Comparison of ENCODE assay signal across 10 cellular contexts in genomic region chr2:108396845-108397244, GRCh38. TPM values are rescaled to one million over a fixed set of nuclear protein-coding genes. Genes with fewer than 3 reads are reported as not detected.
DNase-seq lines count a peak whose midpoint lies in the region; ATAC-seq and TF ChIP-seq lines count a peak whose summit lies in the region.
"Had no signal": no experiment of that assay in that cellular context is flagged by ENCODE, and none has a peak within 500 bp of the region (broad histone marks: within the 10 kb centered on the region; RNA-seq: fewer than 3 reads in every experiment).

No MANE protein-coding gene starts in this region.

- H3K27ac ChIP-seq in endodermal cell (ENCODE audit: low read depth, low read length) = no peak overlapping the region

- CTCF ChIA-PET in BJ (lab: Yijun Ruan, JAX) = interaction anchor here (0.8 to 1.5 kb wide), 7 partner anchors 9 to 240 kb away, joined by 3 to 5 read pairs (median 4); no protein-coding TSS in a partner anchor

- H3K4me3 ChIP-seq in BJ (ENCODE audit: low read depth, low read length) (no peak overlapping the region), endodermal cell (ENCODE audit: low read length) (no peak overlapping the region)

- peaks cover 2% of the 10 kb centered on the region for H3K4me1 Mint-ChIP-seq in endodermal cell
- H3K4me1 Mint-ChIP-seq in stimulated activated naive CD8-positive, alpha-beta T cell treated with anti-CD3 and anti-CD28 coated beads, Interleukin-15, amount 100 ng/mL, for 72 hours = no peaks in the 10 kb centered on the region

- TF ChIP-seq CTCF in BJ (IDR thresholded peaks at IDR 0.05; ENCODE audit: insufficient read depth, low read depth, low read length) = peak; percentile 55
- peak; percentile 42 for TF ChIP-seq CTCF in GM12872 (IDR thresholded peaks at IDR 0.05; ENCODE audit: insufficient read depth, low read depth, low read length)
- peak; percentile 61 for TF ChIP-seq CTCF in endodermal cell (conservative IDR thresholded peaks at IDR 0.05)

- peaks cover 21% of the 10 kb centered on the region for H3K9me3 ChIP-seq in endodermal cell (ENCODE audit: control insufficient read depth, low read length)

- H3K4me3 Mint-ChIP-seq in endodermal cell = no peak overlapping the region
- no peak overlapping the region for H3K4me3 Mint-ChIP-seq in stimulated activated naive CD8-positive, alpha-beta T cell treated with anti-CD3 and anti-CD28 coated beads, Interleukin-15, amount 100 ng/mL, for 72 hours

- no peaks in the 10 kb centered on the region for H3K36me3 ChIP-seq in BJ (ENCODE audit: control insufficient read depth, insufficient read depth, low read length)
- H3K36me3 ChIP-seq in endodermal cell (ENCODE audit: control insufficient read depth, insufficient read depth, low read length) = no peaks in the 10 kb centered on the region

- H3K27me3 ChIP-seq in BJ (ENCODE audit: control insufficient read depth, insufficient read depth, low read length) = no peaks in the 10 kb centered on the region
- no peaks in the 10 kb centered on the region for H3K27me3 ChIP-seq in endodermal cell (ENCODE audit: control insufficient read depth, insufficient read depth, low read length, poor library complexity, severe bottlenecking)

- peaks cover 49% of the 10 kb centered on the region for H3K9me3 Mint-ChIP-seq in endodermal cell
- H3K9me3 Mint-ChIP-seq in stimulated activated naive CD8-positive, alpha-beta T cell treated with anti-CD3 and anti-CD28 coated beads, Interleukin-15, amount 100 ng/mL, for 72 hours = peaks cover 24 to 50% of the 10 kb centered on the region in 2 donors

- no peaks in the 10 kb centered on the region for H3K27me3 Mint-ChIP-seq in endodermal cell (ENCODE audit: insufficient read depth)
- peaks cover 4% of the 10 kb centered on the region for H3K27me3 Mint-ChIP-seq in stimulated activated naive CD8-positive, alpha-beta T cell treated with anti-CD3 and anti-CD28 coated beads, Interleukin-15, amount 100 ng/mL, for 72 hours

- no peak overlapping the region for H3K27ac Mint-ChIP-seq in endodermal cell
- no peak overlapping the region for H3K27ac Mint-ChIP-seq in stimulated activated naive CD8-positive, alpha-beta T cell treated with anti-CD3 and anti-CD28 coated beads, Interleukin-15, amount 100 ng/mL, for 72 hours

- 79 to 83% methylated on average over 1 to 3 of the region's 3 CpGs for WGBS in endodermal cell (ENCODE audit: insufficient coverage in 1 of 2, insufficient read length in 1 of 2), 2 experiments

- ATAC-seq in stimulated activated naive CD8-positive, alpha-beta T cell treated with anti-CD3 and anti-CD28 coated beads, Interleukin-15, amount 100 ng/mL, for 72 hours = no peak
- ATAC-seq in GM21717 (IDR thresholded peaks at IDR 0.05; ENCODE audit: unreplicated experiment) (no peak), HG03432 (IDR thresholded peaks at IDR 0.05; ENCODE audit: unreplicated experiment) (no peak)

- DNase-seq in BJ (ENCODE audit: low read depth) (no peak), NOMO-1 treated with DMSO at 0.1 percent for 48 hours (lab: John Stamatoyannopoulos, UW; ENCODE audit: unreplicated experiment) (peak; percentile 24), endodermal cell (peak; percentile 83), T1000 (lab: John Stamatoyannopoulos, UW) (no peak)
- DNase-seq in stimulated activated naive CD8-positive, alpha-beta T cell treated with anti-CD3 and anti-CD28 coated beads, Interleukin-15, amount 100 ng/mL, for 72 hours = no peak
- DNase-seq: activated CD4-positive, alpha-beta T cell treated with anti-CD3 and anti-CD28 coated beads for 1 hour; NCI-H1930 had no signal

- POLR2A ChIA-PET in BJ (lab: Charles Lee) = no interaction called here

- H3K9ac ChIP-seq in endodermal cell (ENCODE audit: extremely low read depth, low read length, poor library complexity, severe bottlenecking) = no peak overlapping the region

- peaks cover 9% of the 10 kb centered on the region for H3K36me3 Mint-ChIP-seq in endodermal cell (ENCODE audit: low read depth)

- H3K4me1 ChIP-seq in endodermal cell (ENCODE audit: control insufficient read depth, insufficient read depth, low read length) = no peaks in the 10 kb centered on the region

RNA-seq across cellular contexts. Expression of gene SULT1C4, which starts 19.1 kb away (rescaled TPM):
- 0.05 TPM in 1 of 2 replicates, not detected in the other for polyA plus RNA-seq in BJ (2011; rRNA removed)
- polyA minus RNA-seq in BJ (2011; rRNA and poly(A)+ RNA removed) = not detected in 2 replicates
- 1 to 10 TPM; 2.4 to 2.7 TPM for total RNA-seq in endodermal cell
- 16.2 TPM for polyA plus RNA-seq in endodermal cell (2013, experiment 1 of 2)
- polyA plus RNA-seq in endodermal cell (2013, experiment 2 of 2) = 12.8 TPM

RNA-seq across cellular contexts. Expression of gene GCC2, which starts 52.2 kb away (rescaled TPM):
- polyA plus RNA-seq in BJ (2011; rRNA removed) = 4.7 and 10.4 TPM in 2 replicates
- polyA minus RNA-seq in BJ (2011; rRNA and poly(A)+ RNA removed) = 5.6 and 6.2 TPM in 2 replicates
- 10 to 100 TPM; 57.0 to 59.9 TPM for total RNA-seq in endodermal cell
- polyA plus RNA-seq in endodermal cell (2013, experiment 1 of 2) = 24.0 TPM
- polyA plus RNA-seq in endodermal cell (2013, experiment 2 of 2) = 26.3 TPM

Comparison
In these comparisons a context has a peak if more than half of its experiments do, and no peak if none do; other contexts are left out.
1. DNase-seq: peak in NOMO-1 treated with DMSO at 0.1 percent for 48 hours (single experiment) and endodermal cell (single experiment); none in BJ (single experiment), stimulated activated naive CD8-positive, alpha-beta T cell treated with anti-CD3 and anti-CD28 coated beads, Interleukin-15, amount 100 ng/mL, for 72 hours (0 of 2) and T1000 (single experiment).
2. Peak in every context shown above with its lines, with median percentiles within 50 percentile points of each other: CTCF ChIP-seq.